In the genomic region with DNA sequence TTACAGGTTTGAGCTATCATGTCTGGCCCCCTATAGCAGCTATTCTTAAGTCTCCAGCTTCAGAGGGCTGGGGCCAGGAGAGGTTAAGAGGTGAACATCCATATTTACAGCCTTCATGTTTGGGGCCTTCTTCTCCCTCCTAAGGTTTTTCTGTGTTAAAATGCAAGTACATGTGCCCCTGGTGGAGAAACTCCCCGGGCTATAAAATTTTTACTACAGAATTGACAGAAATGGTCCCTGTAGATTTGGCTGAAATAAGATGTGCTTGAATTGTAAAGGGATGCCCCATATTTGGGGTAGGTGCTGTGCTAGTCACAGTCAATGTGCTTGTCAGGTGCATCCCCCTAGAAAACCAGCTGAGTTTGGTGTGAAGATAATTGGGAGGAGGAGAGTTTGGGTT, we compare ENCODE assay signal across 16 cellular contexts.
DNase-seq lines count a peak whose midpoint lies in the region; ATAC-seq and TF ChIP-seq lines count a peak whose summit lies in the region.
"Had no signal": no experiment of that assay in that cellular context is flagged by ENCODE, and none has a peak within 500 bp of the region (broad histone marks: within the 10 kb centered on the region; RNA-seq: fewer than 3 reads in every experiment).

No MANE protein-coding gene starts in this region.

- H3K9me3 Mint-ChIP-seq in activated CD4-positive, alpha-beta T cell treated with anti-CD3 and anti-CD28 coated beads for 36 hours (ENCODE audit: low read depth), result no peaks in the 10 kb centered on the region
- H3K9me3 Mint-ChIP-seq in activated T-helper 2 cell treated with anti-CD3 and anti-CD28 coated beads, Interferon-gamma antibody, Interleukin-2, Interleukin-4, amounts not matched to agents 10 μg/mL and 5 μg/mL and 100 μg/mL, durations not matched to agents 14 hours and 24 hours and 36 hours, result no peaks in the 10 kb centered on the region
- no peaks in the 10 kb centered on the region for H3K9me3 Mint-ChIP-seq in neural progenitor cell
- H3K9me3 Mint-ChIP-seq: brain, neural crest cell had no signal

- H3K27ac ChIP-seq in MM.1S (ENCODE audit: low read length) (peak overlapping the region; percentile 95), neural progenitor cell (no peak overlapping the region), smooth muscle cell (ENCODE audit: low read depth) (no peak overlapping the region), adrenal gland (no peak overlapping the region)

- 83% methylated on average over 1 of the region's 1 CpG for WGBS in smooth muscle cell (ENCODE audit: low lambda C conversion rate)
- 93 to 98% (median 96%) methylated on average over 1 of the region's 1 CpG for WGBS in adrenal gland, 4 donors

- intact Hi-C loops in activated CD4-positive, alpha-beta T cell treated with anti-CD3 and anti-CD28 coated beads for 36 hours (cut with DNase I, micrococcal nuclease), result loop anchor here (5.0 kb wide), 2 partner anchors 639 to 1464 kb away; a partner anchor contains a TSS
- intact Hi-C loops in activated T-helper 2 cell treated with anti-CD3 and anti-CD28 coated beads, Interferon-gamma antibody, Interleukin-2, Interleukin-4, amounts not matched to agents 10 μg/mL and 5 μg/mL and 100 μg/mL, durations not matched to agents 14 hours and 24 hours and 36 hours (cut with micrococcal nuclease), result no loop called here
- intact Hi-C loops in adrenal gland (cut with DNase I), result loop anchor here in 1 of 2 donors (5.0 kb wide), 2 partner anchors 264 to 464 kb away; a partner anchor contains a TSS

- H3K4me3 ChIP-seq in MM.1S (ENCODE audit: low read length), result peak overlapping the region; percentile 25; the same call in 1 of the 2 replicates
- no peak overlapping the region for H3K4me3 ChIP-seq in neural progenitor cell
- H3K4me3 ChIP-seq in smooth muscle cell, result no peak overlapping the region
- no peak overlapping the region for H3K4me3 ChIP-seq in adrenal gland
- H3K4me3 ChIP-seq: tibial nerve had no signal

- H2AFZ ChIP-seq in MM.1S (ENCODE audit: low read length), result peak overlapping the region; percentile 42
- no peak overlapping the region for H2AFZ ChIP-seq in neural progenitor cell (replicated peaks)
- no peak overlapping the region for H2AFZ ChIP-seq in smooth muscle cell (ENCODE audit: low read depth)

- no peak for ATAC-seq in activated CD4-positive, alpha-beta T cell treated with anti-CD3 and anti-CD28 coated beads for 36 hours
- ATAC-seq in GM21390 (IDR thresholded peaks at IDR 0.05; ENCODE audit: unreplicated experiment), result no peak
- ATAC-seq: esophagus mucosa, right cardiac atrium had no signal

- peak overlapping the region; percentile 97 for H3K27ac Mint-ChIP-seq in activated CD4-positive, alpha-beta T cell treated with anti-CD3 and anti-CD28 coated beads for 36 hours
- H3K27ac Mint-ChIP-seq in activated T-helper 2 cell treated with anti-CD3 and anti-CD28 coated beads, Interferon-gamma antibody, Interleukin-2, Interleukin-4, amounts not matched to agents 10 μg/mL and 5 μg/mL and 100 μg/mL, durations not matched to agents 14 hours and 24 hours and 36 hours, result peak overlapping the region; percentile 97
- H3K27ac Mint-ChIP-seq in neural progenitor cell, result peak overlapping the region; percentile 40

- TF ChIP-seq CTCF in MM.1S (IDR thresholded peaks at IDR 0.05; ENCODE audit: low read length) (peak; percentile 17), neural progenitor cell (IDR thresholded peaks at IDR 0.05) (no peak), smooth muscle cell (IDR thresholded peaks at IDR 0.05; ENCODE audit: borderline replicate concordance, insufficient read depth, poor library complexity, severe bottlenecking) (no peak), adrenal gland (IDR thresholded peaks at IDR 0.05) (no peak)

- H3K36me3 ChIP-seq in MM.1S (replicated peaks; ENCODE audit: insufficient read depth, low read length), result no peaks in the 10 kb centered on the region
- H3K36me3 ChIP-seq in neural progenitor cell, result no peaks in the 10 kb centered on the region
- no peaks in the 10 kb centered on the region for H3K36me3 ChIP-seq in smooth muscle cell (ENCODE audit: low read depth)
- no peaks in the 10 kb centered on the region for H3K36me3 ChIP-seq in adrenal gland (replicated peaks in 1 of 2)
- H3K36me3 ChIP-seq: tibial nerve had no signal

- no peaks in the 10 kb centered on the region for H4K20me1 ChIP-seq in MM.1S (ENCODE audit: insufficient read depth, low read length)
- H4K20me1 ChIP-seq in neural progenitor cell (ENCODE audit: low read depth), result no peaks in the 10 kb centered on the region
- H4K20me1 ChIP-seq in smooth muscle cell (ENCODE audit: low read depth), result no peaks in the 10 kb centered on the region

- H3F3A ChIP-seq in MM.1S (ENCODE audit: insufficient read depth, low read length), result peaks cover 35% of the 10 kb centered on the region
- no peaks in the 10 kb centered on the region for H3F3A ChIP-seq in neural progenitor cell (ENCODE audit: low read depth)
- H3F3A ChIP-seq in smooth muscle cell (ENCODE audit: low read depth), result no peaks in the 10 kb centered on the region

- H3K9me3 ChIP-seq in MM.1S (replicated peaks; ENCODE audit: insufficient read depth, low read length) (no peaks in the 10 kb centered on the region), neural progenitor cell (ENCODE audit: low read depth) (no peaks in the 10 kb centered on the region), smooth muscle cell (replicated peaks; ENCODE audit: low read depth) (no peaks in the 10 kb centered on the region), adrenal gland (replicated peaks in 1 of 3) (no peaks in the 10 kb centered on the region)
- H3K9me3 ChIP-seq: tibial nerve had no signal

- no peak for DNase-seq in activated CD4-positive, alpha-beta T cell treated with anti-CD3 and anti-CD28 coated beads for 36 hours
- DNase-seq in activated CD4-positive, alpha-beta T cell treated with anti-CD3 and anti-CD28 coated beads for 48 hours, result no peak
- DNase-seq in MM.1S (peak; percentile 45), neural progenitor cell (ENCODE audit: low spot score) (no peak), smooth muscle cell (lab: John Stamatoyannopoulos, UW; ENCODE audit: unreplicated experiment) (no peak), adrenal gland (no peak)
- no peak for DNase-seq in activated T-helper 2 cell treated with anti-CD3 and anti-CD28 coated beads, Interferon-gamma antibody, Interleukin-2, Interleukin-4, amounts not matched to agents 10 μg/mL and 5 μg/mL and 100 μg/mL, durations not matched to agents 14 hours and 24 hours and 36 hours (ENCODE audit: low spot score)
- DNase-seq: glutamatergic neuron; NCI-H2029 treated with DMSO at 0.1 percent for 48 hours; right cardiac atrium; stimulated activated CD4-positive, alpha-beta T cell treated with anti-CD3 and anti-CD28 coated beads, Interleukin-1b, Interleukin-23, amount 100 ng/mL, for 48 hours had no signal

- peak overlapping the region; percentile 65 for H3K4me2 ChIP-seq in MM.1S (ENCODE audit: low read depth, low read length)
- H3K4me2 ChIP-seq in neural progenitor cell, result no peak overlapping the region
- no peak overlapping the region for H3K4me2 ChIP-seq in smooth muscle cell

- H3K27me3 Mint-ChIP-seq in activated CD4-positive, alpha-beta T cell treated with anti-CD3 and anti-CD28 coated beads for 36 hours, result no peaks in the 10 kb centered on the region
- H3K27me3 Mint-ChIP-seq in activated T-helper 2 cell treated with anti-CD3 and anti-CD28 coated beads, Interferon-gamma antibody, Interleukin-2, Interleukin-4, amounts not matched to agents 10 μg/mL and 5 μg/mL and 100 μg/mL, durations not matched to agents 14 hours and 24 hours and 36 hours (ENCODE audit: low read depth), result no peaks in the 10 kb centered on the region
- peaks cover 2% of the 10 kb centered on the region for H3K27me3 Mint-ChIP-seq in neural progenitor cell (ENCODE audit: insufficient read depth, low read depth)

- H3K27me3 ChIP-seq in MM.1S (replicated peaks; ENCODE audit: insufficient read depth, low read length) (no peaks in the 10 kb centered on the region), neural progenitor cell (no peaks in the 10 kb centered on the region), smooth muscle cell (ENCODE audit: low read depth) (no peaks in the 10 kb centered on the region), adrenal gland (no peaks in the 10 kb centered on the region)
- H3K27me3 ChIP-seq: tibial nerve had no signal

- CTCF ChIA-PET in activated CD4-positive, alpha-beta T cell treated with anti-CD3 and anti-CD28 coated beads for 36 hours (lab: Charles Lee), result interaction anchor here (0.7 to 5.4 kb wide), 16 partner anchors 9 to 467 kb away, joined by 3 to 80 read pairs (median 6); a partner anchor contains a TSS

- no peaks in the 10 kb centered on the region for H3K9me2 ChIP-seq in MM.1S (replicated peaks; ENCODE audit: insufficient read depth, low read length)

- H3K4me3 Mint-ChIP-seq in activated CD4-positive, alpha-beta T cell treated with anti-CD3 and anti-CD28 coated beads for 36 hours, result peak overlapping the region; percentile 16
- peak overlapping the region; percentile 52 for H3K4me3 Mint-ChIP-seq in activated T-helper 2 cell treated with anti-CD3 and anti-CD28 coated beads, Interferon-gamma antibody, Interleukin-2, Interleukin-4, amounts not matched to agents 10 μg/mL and 5 μg/mL and 100 μg/mL, durations not matched to agents 14 hours and 24 hours and 36 hours (ENCODE audit: low read depth)
- no peak overlapping the region for H3K4me3 Mint-ChIP-seq in neural progenitor cell
- H3K4me3 Mint-ChIP-seq: brain, neural crest cell had no signal

- H3K36me3 Mint-ChIP-seq in activated CD4-positive, alpha-beta T cell treated with anti-CD3 and anti-CD28 coated beads for 36 hours (ENCODE audit: low read depth), result no peaks in the 10 kb centered on the region
- H3K36me3 Mint-ChIP-seq in activated T-helper 2 cell treated with anti-CD3 and anti-CD28 coated beads, Interferon-gamma antibody, Interleukin-2, Interleukin-4, amounts not matched to agents 10 μg/mL and 5 μg/mL and 100 μg/mL, durations not matched to agents 14 hours and 24 hours and 36 hours (ENCODE audit: low read depth), result no peaks in the 10 kb centered on the region
- no peaks in the 10 kb centered on the region for H3K36me3 Mint-ChIP-seq in neural progenitor cell
- H3K36me3 Mint-ChIP-seq: brain had no signal

- POLR2A ChIA-PET in activated CD4-positive, alpha-beta T cell treated with anti-CD3 and anti-CD28 coated beads for 36 hours (lab: Charles Lee), result interaction anchor here (1.0 to 1.9 kb wide), 4 partner anchors 54 to 396 kb away, joined by 5 to 15 read pairs (median 9); a partner anchor contains a TSS

- TF ChIP-seq POLR2A in adrenal gland (IDR thresholded peaks at IDR 0.05), result no peak

- H3K9ac ChIP-seq in MM.1S (ENCODE audit: low read length) (peak overlapping the region; percentile 90), neural progenitor cell (no peak overlapping the region), smooth muscle cell (ENCODE audit: low read depth) (no peak overlapping the region)

- H3K4me1 Mint-ChIP-seq in activated CD4-positive, alpha-beta T cell treated with anti-CD3 and anti-CD28 coated beads for 36 hours, result peaks cover 71% of the 10 kb centered on the region
- peaks cover 72% of the 10 kb centered on the region for H3K4me1 Mint-ChIP-seq in activated T-helper 2 cell treated with anti-CD3 and anti-CD28 coated beads, Interferon-gamma antibody, Interleukin-2, Interleukin-4, amounts not matched to agents 10 μg/mL and 5 μg/mL and 100 μg/mL, durations not matched to agents 14 hours and 24 hours and 36 hours (ENCODE audit: low read depth)
- peaks cover 33% of the 10 kb centered on the region for H3K4me1 Mint-ChIP-seq in neural progenitor cell

- no peaks in the 10 kb centered on the region for H3K79me2 ChIP-seq in MM.1S (ENCODE audit: low read length)
- H3K79me2 ChIP-seq in neural progenitor cell (ENCODE audit: low read depth), result no peaks in the 10 kb centered on the region
- H3K79me2 ChIP-seq in smooth muscle cell (ENCODE audit: low read depth), result no peaks in the 10 kb centered on the region

- peaks cover 61% of the 10 kb centered on the region for H3K4me1 ChIP-seq in MM.1S (ENCODE audit: low read length)
- no peaks in the 10 kb centered on the region for H3K4me1 ChIP-seq in neural progenitor cell
- H3K4me1 ChIP-seq in smooth muscle cell (ENCODE audit: low read depth), result no peaks in the 10 kb centered on the region
- peaks cover under 1 to 14% of the 10 kb centered on the region in 2 donors for H3K4me1 ChIP-seq in adrenal gland (replicated peaks in 1 of 2)

Comparison
In these comparisons a context has a peak if more than half of its experiments do, and no peak if none do; other contexts are left out.
1. H3K27ac Mint-ChIP-seq: peak in every context shown above with its lines; median percentile 97 in activated CD4-positive, alpha-beta T cell treated with anti-CD3 and anti-CD28 coated beads for 36 hours; 97 in activated T-helper 2 cell treated with anti-CD3 and anti-CD28 coated beads, Interferon-gamma antibody, Interleukin-2, Interleukin-4, amounts not matched to agents 10 μg/mL and 5 μg/mL and 100 μg/mL, durations not matched to agents 14 hours and 24 hours and 36 hours; 40 in neural progenitor cell.